18 cellular contexts compared by ENCODE assay signal in genomic region chr11:73156114-73156513, GRCh38. TPM values are rescaled to one million over a fixed set of nuclear protein-coding genes. Genes with fewer than 3 reads are reported as not detected.
DNase-seq lines count a peak whose midpoint lies in the region; ATAC-seq and TF ChIP-seq lines count a peak whose summit lies in the region.
"Had no signal": no experiment of that assay in that cellular context is flagged by ENCODE, and none has a peak within 500 bp of the region (broad histone marks: within the 10 kb centered on the region; RNA-seq: fewer than 3 reads in every experiment).

No MANE protein-coding gene starts in this region.

- H3K4me3 Mint-ChIP-seq in T-helper 1 cell treated with Interleukin-12 subunit alpha and Interleukin-12 subunit beta and Interleukin-4 antibody, amounts not matched to agents 30 μg/mL and 1 μg/mL, for 36 hours = no peak overlapping the region
- peak overlapping the region in 7 of 8 donors; percentile 19 to 88 (median 66) for H3K4me3 Mint-ChIP-seq in naive B cell
- H3K4me3 Mint-ChIP-seq: activated T-cell treated with anti-CD3 and anti-CD28 coated beads, Interleukin-2, amount 50 U/mL, for 24 hours; CD14-positive monocyte had no signal

- peaks cover 60% of the 10 kb centered on the region for H3K79me2 ChIP-seq in OCI-LY3 (ENCODE audit: low read length)
- H3K79me2 ChIP-seq: hepatocyte had no signal

- H3K36me3 Mint-ChIP-seq in T-helper 1 cell treated with Interleukin-12 subunit alpha and Interleukin-12 subunit beta and Interleukin-4 antibody, amounts not matched to agents 30 μg/mL and 1 μg/mL, for 36 hours (ENCODE audit: low read depth) = no peaks in the 10 kb centered on the region
- no peaks in the 10 kb centered on the region for H3K36me3 Mint-ChIP-seq in naive B cell
- H3K36me3 Mint-ChIP-seq: CD14-positive monocyte had no signal

- no peaks in the 10 kb centered on the region; the same call in 1 of the 2 replicates for H3K9me3 ChIP-seq in OCI-LY3 (ENCODE audit: insufficient read depth, low read length)

- ATAC-seq in naive B cell (ENCODE audit: low read depth in 2 of 2) (no peak), GM21526 (IDR thresholded peaks at IDR 0.05; ENCODE audit: low FRiP score, unreplicated experiment) (no peak)
- ATAC-seq: left ventricle myocardium superior, SK-N-SH treated with all-trans-retinoic acid at 6 μM for 48 hours had no signal

- no peak for TF ChIP-seq CTCF in GM12865 (IDR thresholded peaks at IDR 0.05; ENCODE audit: insufficient read depth, low read depth, low read length, missing control alignments)
- no peak for TF ChIP-seq CTCF in OCI-LY3 (IDR thresholded peaks at IDR 0.05; ENCODE audit: low read depth, low read length)

- H3K4me1 ChIP-seq in OCI-LY3 (ENCODE audit: low read length) = peaks cover 89% of the 10 kb centered on the region

- H3K27ac Mint-ChIP-seq in T-helper 1 cell treated with Interleukin-12 subunit alpha and Interleukin-12 subunit beta and Interleukin-4 antibody, amounts not matched to agents 30 μg/mL and 1 μg/mL, for 36 hours = peak overlapping the region; percentile 42
- H3K27ac Mint-ChIP-seq in naive B cell = peak overlapping the region; percentile 65 to 99 (median 96)
- H3K27ac Mint-ChIP-seq: activated T-cell treated with anti-CD3 and anti-CD28 coated beads, Interleukin-2, amount 50 U/mL, for 24 hours had no signal

- H3K4me3 ChIP-seq in GM12865 (ENCODE audit: low read depth, low read length) (no peak overlapping the region), OCI-LY3 (ENCODE audit: low read length) (peak overlapping the region; percentile 75; the same call in 1 of the 2 replicates)
- H3K4me3 ChIP-seq: hepatocyte had no signal

- peaks cover 60% of the 10 kb centered on the region for H3K4me1 Mint-ChIP-seq in T-helper 1 cell treated with Interleukin-12 subunit alpha and Interleukin-12 subunit beta and Interleukin-4 antibody, amounts not matched to agents 30 μg/mL and 1 μg/mL, for 36 hours (ENCODE audit: low read depth)
- H3K4me1 Mint-ChIP-seq in naive B cell = peaks cover 90 to 100% (median 93%) of the 10 kb centered on the region in 3 donors

- DNase-seq in T-helper 1 cell = no peak
- peak; percentile 60 for DNase-seq in GM12865 (ENCODE audit: low read depth)
- DNase-seq in naive B cell = no peak
- DNase-seq in HUDEP-2 (lab: John Stamatoyannopoulos, UW; ENCODE audit: unreplicated experiment in 76 of 76) = no peak
- DNase-seq in DMS53 treated with DMSO at 0.1 percent for 48 hours (lab: John Stamatoyannopoulos, UW; ENCODE audit: unreplicated experiment) = no peak
- DNase-seq: activated T-cell treated with anti-CD3 and anti-CD28 coated beads, Interleukin-2, amount 50 U/mL, for 24 hours; left ventricle myocardium superior; NCI-H1105 treated with DMSO at 0.1 percent for 48 hours; NCI-H446; stimulated activated CD4-positive, alpha-beta T cell treated with anti-CD3 and anti-CD28 coated beads, Interleukin-4, amount 100 ng/mL, for 4 hours; WERI-Rb-1 had no signal

- H3K27me3 ChIP-seq in OCI-LY3 (ENCODE audit: low read depth, low read length) = no peaks in the 10 kb centered on the region
- H3K27me3 ChIP-seq: hepatocyte had no signal

- H3K4me2 ChIP-seq in OCI-LY3 (ENCODE audit: low read length) = peak overlapping the region; percentile 96
- H3K4me2 ChIP-seq: hepatocyte had no signal

- H3K9me3 Mint-ChIP-seq in T-helper 1 cell treated with Interleukin-12 subunit alpha and Interleukin-12 subunit beta and Interleukin-4 antibody, amounts not matched to agents 30 μg/mL and 1 μg/mL, for 36 hours = peaks cover under 1% of the 10 kb centered on the region
- no peaks in the 10 kb centered on the region for H3K9me3 Mint-ChIP-seq in naive B cell
- H3K9me3 Mint-ChIP-seq: activated T-cell treated with anti-CD3 and anti-CD28 coated beads, Interleukin-2, amount 50 U/mL, for 24 hours; CD14-positive monocyte had no signal

- H3K27me3 Mint-ChIP-seq in T-helper 1 cell treated with Interleukin-12 subunit alpha and Interleukin-12 subunit beta and Interleukin-4 antibody, amounts not matched to agents 30 μg/mL and 1 μg/mL, for 36 hours (ENCODE audit: low read depth) = no peaks in the 10 kb centered on the region
- no peaks in the 10 kb centered on the region for H3K27me3 Mint-ChIP-seq in naive B cell
- H3K27me3 Mint-ChIP-seq: activated T-cell treated with anti-CD3 and anti-CD28 coated beads, Interleukin-2, amount 50 U/mL, for 24 hours had no signal

- no peaks in the 10 kb centered on the region for H4K20me1 ChIP-seq in OCI-LY3 (ENCODE audit: insufficient read depth, low read length)

- H3K36me3 ChIP-seq in OCI-LY3 (replicated peaks; ENCODE audit: low read depth, low read length) = peaks cover 20% of the 10 kb centered on the region
- H3K36me3 ChIP-seq: WERI-Rb-1 had no signal

- H3K27ac ChIP-seq in OCI-LY3 (ENCODE audit: low read length) = peak overlapping the region; percentile 96
- H3K27ac ChIP-seq: 22Rv1, hepatocyte, WERI-Rb-1 had no signal

- no peak overlapping the region for H2AFZ ChIP-seq in OCI-LY3 (ENCODE audit: low read depth, low read length)
- H2AFZ ChIP-seq: hepatocyte had no signal

- peak overlapping the region; percentile 91 for H3K9ac ChIP-seq in OCI-LY3 (ENCODE audit: low read length)

RNA-seq across cellular contexts. Expression of gene FCHSD2, which starts 14.0 kb away (rescaled TPM):
- polyA plus RNA-seq in naive B cell (ENCODE audit: low read depth in 6 of 6) = 100 to 1,000 TPM in 3 of 6 donors, 10 to 100 TPM in 3; 43.0 to 134 (median 104) TPM
